In genomic region chr10:73584737-73585136, GRCh38 we compare ENCODE assay signal across 20 cellular contexts. TPM values are rescaled to one million over a fixed set of nuclear protein-coding genes. Genes with fewer than 3 reads are reported as not detected.
DNase-seq lines count a peak whose midpoint lies in the region; ATAC-seq and TF ChIP-seq lines count a peak whose summit lies in the region.
"Had no signal": no experiment of that assay in that cellular context is flagged by ENCODE, and none has a peak within 500 bp of the region (broad histone marks: within the 10 kb centered on the region; RNA-seq: fewer than 3 reads in every experiment).

No MANE protein-coding gene starts in this region.

- H3K9me3 ChIP-seq in IMR-90 (ENCODE audit: control insufficient read depth, insufficient read depth, low read length) (peaks cover 3% of the 10 kb centered on the region), psoas muscle (no peaks in the 10 kb centered on the region)
- H3K9me3 ChIP-seq: prostate gland, uterus had no signal

- no TSS peak for BruUV-seq in IMR-90 (replicated peaks; lab: Mats Ljungman, UMichigan)

- no peak for TF ChIP-seq RAD21 in IMR-90 (IDR thresholded peaks at IDR 0.05; ENCODE audit: low read length)

- H3K4me1 Mint-ChIP-seq in activated CD8-positive, alpha-beta memory T cell treated with anti-CD3 and anti-CD28 coated beads, Interleukin-2, amount 10 ng/mL, durations not matched to agents 7 days and 5 days, result no peaks in the 10 kb centered on the region

- H3K9me1 ChIP-seq in IMR-90 (ENCODE audit: insufficient read depth, low read length), result no peaks in the 10 kb centered on the region; the same call in 1 of the 2 replicates

- peaks cover 2% of the 10 kb centered on the region for H3K36me3 Mint-ChIP-seq in activated CD8-positive, alpha-beta memory T cell treated with anti-CD3 and anti-CD28 coated beads, Interleukin-2, amount 10 ng/mL, durations not matched to agents 7 days and 5 days
- H3K36me3 Mint-ChIP-seq: CD14-positive monocyte had no signal

- DNase-seq in EH (ENCODE audit: low read depth) (peak; percentile 45), IMR-90 (peak; percentile 52), choroid plexus epithelial cell (ENCODE audit: low read depth) (peak; percentile 50), psoas muscle (no peak), LoVo (ENCODE audit: low spot score) (no peak), hypothalamus (lab: John Stamatoyannopoulos, UW) (no peak)
- no peak for DNase-seq in activated CD8-positive, alpha-beta memory T cell treated with anti-CD3 and anti-CD28 coated beads, Interleukin-2, amount 10 ng/mL, durations not matched to agents 7 days and 5 days
- DNase-seq: activated CD4-positive, alpha-beta T cell treated with anti-CD3 and anti-CD28 coated beads, Interleukin-2, amount 50 U/mL, for 48 hours; effector CD8-positive, alpha-beta T cell; kidney; NCI-H187; NCI-H774; SHP77; stimulated activated CD4-positive, alpha-beta T cell treated with anti-CD3 and anti-CD28 coated beads, Interleukin-1b, Interleukin-23, amount 100 ng/mL, for 48 hours; T1000; uterus had no signal

- H3K27me3 ChIP-seq in IMR-90 (ENCODE audit: control insufficient read depth, insufficient read depth, low read length) (no peaks in the 10 kb centered on the region), psoas muscle (ENCODE audit: insufficient read depth in 3 of 3, low read length in 2 of 3) (no peaks in the 10 kb centered on the region)
- H3K27me3 ChIP-seq: uterus had no signal

- TF ChIP-seq CTCF in IMR-90 (conservative IDR thresholded peaks at IDR 0.05; ENCODE audit: low read depth, low read length) (no peak), choroid plexus epithelial cell (conservative IDR thresholded peaks at IDR 0.05; ENCODE audit: low read depth, low read length) (no peak), psoas muscle (IDR thresholded peaks at IDR 0.05) (no peak)

- no peaks in the 10 kb centered on the region for H3K27me3 Mint-ChIP-seq in activated CD8-positive, alpha-beta memory T cell treated with anti-CD3 and anti-CD28 coated beads, Interleukin-2, amount 10 ng/mL, durations not matched to agents 7 days and 5 days

- no peak overlapping the region for H3K4ac ChIP-seq in IMR-90 (ENCODE audit: low read depth, low read length)

- peaks cover 6% of the 10 kb centered on the region for H3K4me1 ChIP-seq in IMR-90 (ENCODE audit: control insufficient read depth, insufficient read depth, low read length)
- peaks cover 29% of the 10 kb centered on the region for H3K4me1 ChIP-seq in psoas muscle
- H3K4me1 ChIP-seq: uterus had no signal

- no peak overlapping the region for H4K91ac ChIP-seq in IMR-90 (ENCODE audit: insufficient read depth, low read depth, low read length)

- H3K18ac ChIP-seq in IMR-90 (ENCODE audit: low read depth, low read length), result no peak overlapping the region

- no peak overlapping the region for H3K4me3 ChIP-seq in IMR-90 (ENCODE audit: insufficient read depth, low read depth, low read length)
- no peak overlapping the region for H3K4me3 ChIP-seq in choroid plexus epithelial cell (ENCODE audit: low read depth, low read length)
- H3K4me3 ChIP-seq in psoas muscle, result no peak overlapping the region
- H3K4me3 ChIP-seq: GM23338, prostate gland, uterus had no signal

- H3K79me1 ChIP-seq in IMR-90 (ENCODE audit: low read depth in 1 of 2, low read length in 2 of 2), result peaks cover 0 to 6% of the 10 kb centered on the region in 2 experiments; a peak in 2 of 4 replicates

- no peaks in the 10 kb centered on the region for H4K20me1 ChIP-seq in IMR-90 (ENCODE audit: insufficient read depth, low read length)

- H3K27ac Mint-ChIP-seq in activated CD8-positive, alpha-beta memory T cell treated with anti-CD3 and anti-CD28 coated beads, Interleukin-2, amount 10 ng/mL, durations not matched to agents 7 days and 5 days, result no peak overlapping the region
- H3K27ac Mint-ChIP-seq: CD14-positive monocyte had no signal

- CTCF ChIA-PET in IMR-90 (lab: Yijun Ruan, JAX), result no interaction called here
- CTCF ChIA-PET in activated CD8-positive, alpha-beta memory T cell treated with anti-CD3 and anti-CD28 coated beads, Interleukin-2, amount 10 ng/mL, durations not matched to agents 7 days and 5 days (lab: Charles Lee), result interaction anchor here (1.6 kb wide), 1 partner anchor 13 kb away, joined by 3 read pairs; no protein-coding TSS in a partner anchor

- no peak overlapping the region for H3K9ac ChIP-seq in IMR-90 (ENCODE audit: low read depth, low read length)

- no peak overlapping the region for H2BK120ac ChIP-seq in IMR-90 (ENCODE audit: low read depth, low read length)

- no peak overlapping the region for H2AFZ ChIP-seq in IMR-90 (replicated peaks; ENCODE audit: low read length, poor library complexity)
- H2AFZ ChIP-seq: GM23338 had no signal

- no peak overlapping the region for H4K5ac ChIP-seq in IMR-90 (ENCODE audit: low read depth, low read length)

- no peak overlapping the region for H2BK20ac ChIP-seq in IMR-90 (ENCODE audit: low read depth, low read length)

- no peaks in the 10 kb centered on the region for H3K9me3 Mint-ChIP-seq in activated CD8-positive, alpha-beta memory T cell treated with anti-CD3 and anti-CD28 coated beads, Interleukin-2, amount 10 ng/mL, durations not matched to agents 7 days and 5 days (ENCODE audit: low read depth)

- no peak overlapping the region for H3K23ac ChIP-seq in IMR-90 (ENCODE audit: low read depth, low read length)

- no peak overlapping the region for H2BK15ac ChIP-seq in IMR-90 (ENCODE audit: low read depth, low read length)

- no peak for TF ChIP-seq POLR2A in IMR-90 (IDR thresholded peaks at IDR 0.05; ENCODE audit: low read depth, low read length)

- in situ Hi-C loops in IMR-90 (cut with MboI; ENCODE audit: low sequenced_read_pairs), result no loop called here

- H3K56ac ChIP-seq in IMR-90 (ENCODE audit: extremely low read depth, insufficient read depth, low read length), result no peak overlapping the region

- H2AK5ac ChIP-seq in IMR-90 (ENCODE audit: low read depth, low read length), result no peak overlapping the region

- H2AK9ac ChIP-seq in IMR-90 (replicated peaks; ENCODE audit: low read depth, low read length, poor library complexity), result no peak overlapping the region

- H3K14ac ChIP-seq in IMR-90 (replicated peaks; ENCODE audit: low read depth, low read length), result 0 out of 2 replicates have a peak overlapping the region, but pooled peaks have one; percentile 37

- ATAC-seq in IMR-90 (ENCODE audit: low read depth) (no peak), psoas muscle (peak; percentile 49 to 83 (median 60)), HG03439 (IDR thresholded peaks at IDR 0.05; ENCODE audit: unreplicated experiment) (no peak)
- no peak for ATAC-seq in activated CD8-positive, alpha-beta memory T cell treated with anti-CD3 and anti-CD28 coated beads, Interleukin-2, amount 10 ng/mL, durations not matched to agents 7 days and 5 days
- ATAC-seq: GM23338 had no signal

- no peak overlapping the region for H4K8ac ChIP-seq in IMR-90 (ENCODE audit: low read depth in 2 of 2, low read length in 2 of 2)

- dilution Hi-C loops in IMR-90 (cut with HindIII; ENCODE audit: low sequenced_read_pairs, unreplicated experiment), result no loop called here

- POLR2A ChIA-PET in IMR-90 (lab: Charles Lee; ENCODE audit: unreplicated experiment), result no interaction called here

- intact Hi-C loops in IMR-90 (cut with micrococcal nuclease) (no loop called here), psoas muscle (cut with DNase I) (loop anchor here in 1 of 2 donors (2.0 kb wide), 1 partner anchor 14 kb away; no protein-coding TSS in a partner anchor)

- H2BK5ac ChIP-seq in IMR-90 (ENCODE audit: low read depth, low read length, poor library complexity, severe bottlenecking), result no peak overlapping the region

- H3K27ac ChIP-seq in IMR-90 (ENCODE audit: insufficient read depth, low read length) (no peak overlapping the region), psoas muscle (peak overlapping the region; percentile 56)
- H3K27ac ChIP-seq: prostate gland had no signal

- H3K36me3 ChIP-seq in IMR-90 (ENCODE audit: control insufficient read depth, insufficient read depth, low read length) (no peaks in the 10 kb centered on the region), psoas muscle (ENCODE audit: insufficient read depth in 1 of 2, low read depth in 1 of 2) (no peaks in the 10 kb centered on the region)
- H3K36me3 ChIP-seq: prostate gland, uterus had no signal

- no peak overlapping the region for H3K4me2 ChIP-seq in IMR-90 (ENCODE audit: low read depth, low read length)
- H3K4me2 ChIP-seq: GM23338 had no signal

- no CpG with 5 or more reads among the region's 2 CpGs for WGBS in IMR-90 (ENCODE audit: extremely low coverage in 2 of 2, insufficient read length in 1 of 2), 2 experiments
- WGBS in psoas muscle, 3 donors, result 90 to 95% (median 93%) methylated on average over 2 of the region's 2 CpGs

- H3K4me3 Mint-ChIP-seq in activated CD8-positive, alpha-beta memory T cell treated with anti-CD3 and anti-CD28 coated beads, Interleukin-2, amount 10 ng/mL, durations not matched to agents 7 days and 5 days, result no peak overlapping the region
- H3K4me3 Mint-ChIP-seq: CD14-positive monocyte, GM23338 had no signal

TF ChIP-seq in IMR-90, 13 proteins besides CTCF, POLR2A, EP300 and RAD21:
- TF ChIP-seq FOS (IDR thresholded peaks at IDR 0.05; ENCODE audit: low read depth, low read length) (no peak), CHD1 (IDR thresholded peaks at IDR 0.05; ENCODE audit: low read depth, low read length) (no peak), BHLHE40 (IDR thresholded peaks at IDR 0.05; ENCODE audit: low read depth, low read length) (no peak)

RNA-seq across cellular contexts. Expression of gene USP54, which starts 6.4 kb away (rescaled TPM):
- total RNA-seq in IMR-90 (2012; rRNA removed) (7.9 and 8.9 TPM in 2 replicates), psoas muscle (100 to 1,000 TPM in 2 of 4 donors, 10 to 100 TPM in 2; 47.7 to 216 (median 110) TPM)
- polyA plus RNA-seq in IMR-90 (2012; rRNA removed) (4.0 and 4.5 TPM in 2 replicates), psoas muscle (10 to 100 TPM; 32.6 to 94.3 (median 65.9) TPM)
- 1.1 and 1.8 TPM in 2 replicates for polyA plus RNA-seq in IMR-90 (2012; cell fraction: cytosol; rRNA removed)
- polyA plus RNA-seq in IMR-90 (2012; cell fraction: nucleus; rRNA removed; ENCODE audit: low replicate concordance), result 4.1 and 7.2 TPM in 2 replicates
- total RNA-seq in activated CD8-positive, alpha-beta memory T cell treated with anti-CD3 and anti-CD28 coated beads, Interleukin-2, amount 10 ng/mL, durations not matched to agents 7 days and 5 days, result 1 to 10 TPM; 3.5 to 6.7 TPM

RNA-seq across cellular contexts. Expression of gene MYOZ1, which starts 56.5 kb away (rescaled TPM):
- total RNA-seq in IMR-90 (2012; rRNA removed) (under 0.01 and 0.18 TPM in 2 replicates), psoas muscle (1,000 to 10,000 TPM in 3 of 4 donors, 100 to 1,000 TPM in 1; 805 to 1,915 (median 1,417) TPM)
- polyA plus RNA-seq in IMR-90 (2012; rRNA removed) (0.27 and 0.29 TPM in 2 replicates), psoas muscle (1,000 to 10,000 TPM in 1 of 3 donors, 100 to 1,000 TPM in 2; 318 to 1,157 (median 878) TPM)
- 0.15 and 0.24 TPM in 2 replicates for polyA plus RNA-seq in IMR-90 (2012; cell fraction: cytosol; rRNA removed)
- 0.04 and 0.10 TPM in 2 replicates for polyA plus RNA-seq in IMR-90 (2012; cell fraction: nucleus; rRNA removed; ENCODE audit: low replicate concordance)
- total RNA-seq in activated CD8-positive, alpha-beta memory T cell treated with anti-CD3 and anti-CD28 coated beads, Interleukin-2, amount 10 ng/mL, durations not matched to agents 7 days and 5 days, result not detected
- polyA plus RNA-seq: CD14-positive monocyte had no signal

Comparison
In these comparisons a context has a peak if more than half of its experiments do, and no peak if none do; other contexts are left out.
1. DNase-seq: peak in EH (single experiment), IMR-90 (single experiment) and choroid plexus epithelial cell (single experiment); none in psoas muscle (0 of 2), LoVo (single experiment), activated CD8-positive, alpha-beta memory T cell treated with anti-CD3 and anti-CD28 coated beads, Interleukin-2, amount 10 ng/mL, durations not matched to agents 7 days and 5 days (single experiment) and hypothalamus (0 of 51).
2. ATAC-seq: peak in psoas muscle (4 of 4); none in IMR-90 (single experiment), HG03439 (single experiment) and activated CD8-positive, alpha-beta memory T cell treated with anti-CD3 and anti-CD28 coated beads, Interleukin-2, amount 10 ng/mL, durations not matched to agents 7 days and 5 days (single experiment).
3. RNA of gene MYOZ1, which starts 56.5 kb away (total RNA-seq): 805 to 1,915 TPM in psoas muscle; under 0.01 to 0.18 TPM in IMR-90 and not detected in activated CD8-positive, alpha-beta memory T cell treated with anti-CD3 and anti-CD28 coated beads, Interleukin-2, amount 10 ng/mL, durations not matched to agents 7 days and 5 days; every median in the first group is over 100 times any median in the second.